In the genomic region with DNA sequence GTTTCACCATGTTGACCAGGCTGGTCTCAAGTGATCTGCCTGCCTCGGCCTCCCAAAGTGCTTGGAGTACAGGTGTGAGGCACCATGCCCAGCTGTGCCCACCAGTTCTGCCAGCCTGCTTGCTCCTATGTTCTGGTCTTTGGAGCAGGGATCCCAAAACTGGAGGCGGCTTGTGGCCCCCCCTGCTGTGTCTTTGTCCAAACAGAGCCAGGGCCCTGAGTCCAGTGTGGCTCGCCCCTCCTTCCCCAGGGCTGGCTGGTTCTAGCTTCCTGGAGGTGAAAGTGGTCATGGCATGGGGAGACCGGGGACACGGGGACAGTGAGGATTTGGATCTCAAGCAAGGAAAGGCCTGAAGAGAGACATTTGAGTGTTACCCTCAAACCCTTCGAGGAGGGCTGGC, we compare ENCODE assay signal across 23 cellular contexts. TPM values are rescaled to one million over a fixed set of nuclear protein-coding genes. Genes with fewer than 3 reads are reported as not detected.
A peak's percentile ranks its signal among the peaks of the same experiment; 100 is the strongest.
DNase-seq lines count a peak whose midpoint lies in the region; ATAC-seq, FAIRE-seq and TF ChIP-seq lines count a peak whose summit lies in the region.
"Had no signal": no experiment of that assay in that cellular context is flagged by ENCODE, and none has a peak within 500 bp of the region (broad histone marks: within the 10 kb centered on the region; RNA-seq: fewer than 3 reads in every experiment).

No MANE protein-coding gene starts in this region.

- H3K27ac ChIP-seq in HepG2 (ENCODE audit: extremely low read length, insufficient read depth, low read length) (no peak overlapping the region), right lobe of liver (no peak overlapping the region), VCaP (peak overlapping the region; percentile 87), muscle layer of colon (ENCODE audit: low read depth, low read length) (peak overlapping the region; percentile 12)
- H3K27ac ChIP-seq: GM23248 had no signal

- TF ChIP-seq EP300 in HepG2 (IDR thresholded peaks at IDR 0.05; ENCODE audit: low read depth in 2 of 2, low read length in 2 of 2), result no peak
- TF ChIP-seq EP300 in HepG2 (CRISPR knock-in tag; IDR thresholded peaks at IDR 0.05; ENCODE audit: borderline replicate concordance), result no peak

- TF ChIP-seq RAD21 in HepG2 (CRISPR knock-in tag; IDR thresholded peaks at IDR 0.05), result no peak

- H3K4me1 ChIP-seq in HepG2 (ENCODE audit: insufficient read depth, low read length) (peaks cover 30% of the 10 kb centered on the region), right lobe of liver (peaks cover 0 to 4% (median 0%) of the 10 kb centered on the region in 4 donors), muscle layer of colon (ENCODE audit: insufficient read depth, low read length) (peaks cover 13% of the 10 kb centered on the region)

- in situ Hi-C loops in HepG2 (cut with HindIII; ENCODE audit: extremely low pct_ligation_motif_present, low pct_unique_long_range_greater_than_20kb), result loop anchor here (5.0 kb wide), 1 partner anchor 37 kb away; no protein-coding TSS in a partner anchor

- peaks cover 5% of the 10 kb centered on the region for H3K36me3 Mint-ChIP-seq in activated T-helper 17 cell treated with anti-CD3 and anti-CD28 coated beads, Interleukin-2, amount 50 U/mL, for 72 hours (ENCODE audit: low read depth)
- H3K36me3 Mint-ChIP-seq: CD4-positive, CD25-positive, alpha-beta regulatory T cell had no signal

- H3K4me3 ChIP-seq in HepG2 (replicated peaks in 1 of 3; ENCODE audit: insufficient read depth in 1 of 3, low read depth in 2 of 3, low read length in 3 of 3), result no peak overlapping the region
- H3K4me3 ChIP-seq in right lobe of liver, result no peak overlapping the region
- H3K4me3 ChIP-seq in muscle layer of colon (ENCODE audit: low read depth in 1 of 2, low read length in 2 of 2), result no peak overlapping the region
- H3K4me3 ChIP-seq: GM23248, HAP-1 had no signal

- H3K4me3 Mint-ChIP-seq in activated T-helper 17 cell treated with anti-CD3 and anti-CD28 coated beads, Interleukin-2, amount 50 U/mL, for 72 hours, result no peak overlapping the region
- H3K4me3 Mint-ChIP-seq: B cell; CD4-positive, CD25-positive, alpha-beta regulatory T cell; CD8-positive, alpha-beta memory T cell; HFFc6 had no signal

- no peak overlapping the region for H3K27ac Mint-ChIP-seq in activated T-helper 17 cell treated with anti-CD3 and anti-CD28 coated beads, Interleukin-2, amount 50 U/mL, for 72 hours
- H3K27ac Mint-ChIP-seq: B cell, HFFc6 had no signal

- FAIRE-seq in HepG2 (lab: Jason Lieb, UNC), result no peak
- FAIRE-seq: GM12892, GM18507 had no signal

- no peaks in the 10 kb centered on the region for H3K9me3 Mint-ChIP-seq in activated T-helper 17 cell treated with anti-CD3 and anti-CD28 coated beads, Interleukin-2, amount 50 U/mL, for 72 hours
- H3K9me3 Mint-ChIP-seq: CD4-positive, CD25-positive, alpha-beta regulatory T cell; CD8-positive, alpha-beta memory T cell; HFFc6 had no signal

- TF ChIP-seq POLR2A in HepG2 (IDR thresholded peaks at IDR 0.05; ENCODE audit: insufficient read depth in 1 of 2, low read depth in 2 of 2, low read length in 2 of 2) (no peak), right lobe of liver (IDR thresholded peaks at IDR 0.05) (no peak)

- H3K36me3 ChIP-seq in HepG2 (replicated peaks in 1 of 2; ENCODE audit: control insufficient read depth in 1 of 2, insufficient read depth in 2 of 2, low read length in 2 of 2) (no peaks in the 10 kb centered on the region), right lobe of liver (no peaks in the 10 kb centered on the region), muscle layer of colon (ENCODE audit: insufficient read depth, low read length) (peaks cover 6% of the 10 kb centered on the region)

- H3K9ac ChIP-seq in HepG2 (ENCODE audit: insufficient read depth, low read depth, low read length) (no peak overlapping the region), muscle layer of colon (ENCODE audit: low read length) (no peak overlapping the region)
- H3K9ac ChIP-seq: GM23248 had no signal

- H3K79me2 ChIP-seq in HepG2 (ENCODE audit: insufficient read depth, low read length), result no peaks in the 10 kb centered on the region

- intact Hi-C loops in HepG2 (cut with micrococcal nuclease; ENCODE audit: unreplicated experiment) (loop anchor here (2.0 kb wide), 1 partner anchor 32 kb away; no protein-coding TSS in a partner anchor), right lobe of liver (cut with DNase I) (loop anchor here in 1 of 2 donors (5.0 kb wide), 1 partner anchor 207 kb away; no protein-coding TSS in a partner anchor)

- no peaks in the 10 kb centered on the region for H3K27me3 Mint-ChIP-seq in activated T-helper 17 cell treated with anti-CD3 and anti-CD28 coated beads, Interleukin-2, amount 50 U/mL, for 72 hours
- H3K27me3 Mint-ChIP-seq: B cell; CD4-positive, CD25-positive, alpha-beta regulatory T cell had no signal

- no peak overlapping the region for H2AFZ ChIP-seq in HepG2 (ENCODE audit: low read length)
- H2AFZ ChIP-seq: GM23248 had no signal

- WGBS in HepG2 (ENCODE audit: low lambda C conversion rate), result 93% methylated on average over 4 of the region's 6 CpGs
- whole genome bisulfite sequencing in right lobe of liver (ENCODE audit: insufficient coverage, low coverage, low lambda C conversion rate, missing lambda C conversion rate), result 50% methylated on average over 1 of the region's 6 CpGs

- TF ChIP-seq CTCF in HepG2 (CRISPR knock-in tag; IDR thresholded peaks at IDR 0.05), result no peak
- no peak for TF ChIP-seq CTCF in right lobe of liver (IDR thresholded peaks at IDR 0.05)
- no peak for TF ChIP-seq CTCF in VCaP (conservative IDR thresholded peaks at IDR 0.05)

- H4K20me1 ChIP-seq in HepG2 (ENCODE audit: insufficient read depth, low read length), result no peaks in the 10 kb centered on the region

- H3K9me3 ChIP-seq in HepG2 (ENCODE audit: low read length) (no peaks in the 10 kb centered on the region), right lobe of liver (no peaks in the 10 kb centered on the region), muscle layer of colon (ENCODE audit: low read length) (no peaks in the 10 kb centered on the region)
- H3K9me3 ChIP-seq: HAP-1 had no signal

- CTCF ChIA-PET in HepG2 (lab: Yijun Ruan, JAX; ENCODE audit: low intra/inter-chr PET ratio, low total read pairs), result interaction anchor here (2.2 kb wide), 1 partner anchor 31 kb away, joined by 19 read pairs; no protein-coding TSS in a partner anchor

- H3K27me3 ChIP-seq in HepG2 (ENCODE audit: control insufficient read depth in 1 of 2, insufficient read depth in 2 of 2, low read length in 2 of 2) (no peaks in the 10 kb centered on the region), right lobe of liver (no peaks in the 10 kb centered on the region), muscle layer of colon (ENCODE audit: control insufficient read depth in 1 of 2, insufficient read depth in 2 of 2, low read length in 2 of 2) (no peaks in the 10 kb centered on the region)

- POLR2A ChIA-PET in HepG2 (lab: Yijun Ruan, JAX), result no interaction called here

- no TSS peak for BruUV-seq in HepG2 (replicated peaks; lab: Mats Ljungman, UMichigan)

- H3K4me2 ChIP-seq in HepG2 (ENCODE audit: low read depth, low read length), result no peak overlapping the region

- no peak for DNase-seq in HepG2 (ENCODE audit: low spot score)
- no peak for DNase-seq in right lobe of liver
- DNase-seq in GF-D8 (lab: John Stamatoyannopoulos, UW), result no peak
- DNase-seq in stimulated activated naive CD4-positive, alpha-beta T cell treated with Interleukin-2 at 50 U/mL for 16 hours (lab: John Stamatoyannopoulos, UW), result no peak
- DNase-seq: 8988T; C1 segment of cervical spinal cord; CD4-positive, CD25-positive, alpha-beta regulatory T cell; CD8-positive, alpha-beta memory T cell; COR-L47; DMS 273 treated with DMSO at 0.1 percent for 48 hours; DMS53; DND-41; EL; GM23248; HFFc6 had no signal

- H3K4me1 Mint-ChIP-seq in activated T-helper 17 cell treated with anti-CD3 and anti-CD28 coated beads, Interleukin-2, amount 50 U/mL, for 72 hours, result peaks cover 8% of the 10 kb centered on the region

- ATAC-seq in HepG2, result no peak
- ATAC-seq in right lobe of liver, result no peak
- no peak for ATAC-seq in activated T-helper 17 cell treated with anti-CD3 and anti-CD28 coated beads, Interleukin-2, amount 50 U/mL, for 72 hours (replicated peaks)

RNA-seq across cellular contexts. Expression of gene TINCR, which starts 11.5 kb away (rescaled TPM):
- total RNA-seq in HepG2 (2016; rRNA removed; fragmentation: Illumina TruSeq; extraction: Trizol), result 0.04 and 0.33 TPM in 2 replicates
- not detected in 2 replicates for total RNA-seq in HepG2 (2016; cell fraction: cytosol; rRNA removed; fragmentation: Illumina TruSeq; extraction: Trizol; ENCODE audit: low read depth)
- 0.28 and 0.39 TPM in 2 replicates for total RNA-seq in HepG2 (2016; cell fraction: insoluble cytoplasmic fraction; rRNA removed; fragmentation: Illumina TruSeq; extraction: Trizol)
- 0.07 TPM in 1 of 2 replicates, not detected in the other for total RNA-seq in HepG2 (2016; cell fraction: membrane; rRNA removed; fragmentation: Illumina TruSeq; extraction: Trizol)
- 0.09 TPM in 1 of 2 replicates, not detected in the other for total RNA-seq in HepG2 (2016; cell fraction: nucleus; rRNA removed; fragmentation: Illumina TruSeq; extraction: Trizol)
- 0.17 and 0.30 TPM in 2 replicates for polyA plus RNA-seq in HepG2 (2011; rRNA removed)
- 0.15 and 0.22 TPM in 2 replicates for polyA plus RNA-seq in HepG2 (2011; cell fraction: cytosol; rRNA removed)
- 0.53 and 0.68 TPM in 2 replicates for polyA plus RNA-seq in HepG2 (2011; cell fraction: nucleus; rRNA removed)
- polyA plus RNA-seq in HepG2 (2012), result 0.08 and 0.59 TPM in 2 replicates
- 0.03 and 0.40 TPM in 2 replicates for polyA plus RNA-seq in HepG2 (2016; cell fraction: cytosol; fragmentation: Illumina TruSeq; extraction: Trizol; ENCODE audit: low read depth)
- polyA plus RNA-seq in HepG2 (2016; cell fraction: insoluble cytoplasmic fraction; fragmentation: Illumina TruSeq; extraction: Trizol; ENCODE audit: low read depth), result 0.17 TPM in 1 of 2 replicates, not detected in the other
- polyA plus RNA-seq in HepG2 (2016; cell fraction: membrane; fragmentation: Illumina TruSeq; extraction: Trizol; ENCODE audit: low read depth), result 0.12 and 0.14 TPM in 2 replicates
- 0.12 and 0.45 TPM in 2 replicates for polyA plus RNA-seq in HepG2 (2016; cell fraction: nucleus; fragmentation: Illumina TruSeq; extraction: Trizol; ENCODE audit: insufficient read depth, low read depth)
- 0.30 and 7.6 TPM in 2 replicates for polyA minus RNA-seq in HepG2 (2011; rRNA and poly(A)+ RNA removed; ENCODE audit: low replicate concordance)
- polyA minus RNA-seq in HepG2 (2011; cell fraction: cytosol; rRNA and poly(A)+ RNA removed), result not detected in 2 replicates
- polyA minus RNA-seq in HepG2 (2011; cell fraction: nucleus; rRNA and poly(A)+ RNA removed), result 0.62 TPM in 1 of 2 replicates, not detected in the other
- under 1 TPM in 1 of 6 experiments, not detected in 5; 0.44 TPM for total RNA-seq in right lobe of liver
- total RNA-seq in activated T-helper 17 cell treated with anti-CD3 and anti-CD28 coated beads, Interleukin-2, amount 50 U/mL, for 72 hours, result 1 to 10 TPM in 1 of 2 donors, under 1 TPM in 1; 0.48 to 2.4 TPM
- total RNA-seq: G401 had no signal
- polyA plus RNA-seq: CD4-positive, CD25-positive, alpha-beta regulatory T cell; GM23248 had no signal

RNA-seq across cellular contexts. Expression of gene SAFB2, which starts 43.3 kb away (rescaled TPM):
- total RNA-seq in HepG2 (2016; rRNA removed; fragmentation: Illumina TruSeq; extraction: Trizol), result 22.9 and 31.5 TPM in 2 replicates
- total RNA-seq in HepG2 (2016; cell fraction: cytosol; rRNA removed; fragmentation: Illumina TruSeq; extraction: Trizol; ENCODE audit: low read depth), result 28.6 and 30.0 TPM in 2 replicates
- 16.7 and 28.5 TPM in 2 replicates for total RNA-seq in HepG2 (2016; cell fraction: insoluble cytoplasmic fraction; rRNA removed; fragmentation: Illumina TruSeq; extraction: Trizol)
- 18.7 and 21.5 TPM in 2 replicates for total RNA-seq in HepG2 (2016; cell fraction: membrane; rRNA removed; fragmentation: Illumina TruSeq; extraction: Trizol)
- total RNA-seq in HepG2 (2016; cell fraction: nucleus; rRNA removed; fragmentation: Illumina TruSeq; extraction: Trizol), result 38.9 and 43.4 TPM in 2 replicates
- polyA plus RNA-seq in HepG2 (2011; rRNA removed), result 11.2 and 16.8 TPM in 2 replicates
- 4.4 and 7.8 TPM in 2 replicates for polyA plus RNA-seq in HepG2 (2011; cell fraction: cytosol; rRNA removed)
- 123 and 130 TPM in 2 replicates for polyA plus RNA-seq in HepG2 (2011; cell fraction: nucleus; rRNA removed)
- polyA plus RNA-seq in HepG2 (2012), result 34.2 and 41.5 TPM in 2 replicates
- polyA plus RNA-seq in HepG2 (2016; cell fraction: cytosol; fragmentation: Illumina TruSeq; extraction: Trizol; ENCODE audit: low read depth), result 7.4 and 9.0 TPM in 2 replicates
- 37.3 and 38.4 TPM in 2 replicates for polyA plus RNA-seq in HepG2 (2016; cell fraction: insoluble cytoplasmic fraction; fragmentation: Illumina TruSeq; extraction: Trizol; ENCODE audit: low read depth)
- polyA plus RNA-seq in HepG2 (2016; cell fraction: membrane; fragmentation: Illumina TruSeq; extraction: Trizol; ENCODE audit: low read depth), result 8.7 and 10.4 TPM in 2 replicates
- polyA plus RNA-seq in HepG2 (2016; cell fraction: nucleus; fragmentation: Illumina TruSeq; extraction: Trizol; ENCODE audit: insufficient read depth, low read depth), result 110 and 111 TPM in 2 replicates
- polyA minus RNA-seq in HepG2 (2011; rRNA and poly(A)+ RNA removed; ENCODE audit: low replicate concordance), result 14.4 and 17.7 TPM in 2 replicates
- polyA minus RNA-seq in HepG2 (2011; cell fraction: cytosol; rRNA and poly(A)+ RNA removed), result 7.1 and 9.7 TPM in 2 replicates
- 82.5 and 91.5 TPM in 2 replicates for polyA minus RNA-seq in HepG2 (2011; cell fraction: nucleus; rRNA and poly(A)+ RNA removed)
- total RNA-seq in right lobe of liver, result 10 to 100 TPM; 16.9 to 48.9 (median 41.7) TPM
- 100 to 1,000 TPM; 126 to 159 TPM for total RNA-seq in activated T-helper 17 cell treated with anti-CD3 and anti-CD28 coated beads, Interleukin-2, amount 50 U/mL, for 72 hours

RNA-seq across cellular contexts. Expression of gene SAFB, which starts 43.6 kb away (rescaled TPM):
- total RNA-seq in HepG2 (2016; rRNA removed; fragmentation: Illumina TruSeq; extraction: Trizol), result 28.4 and 43.4 TPM in 2 replicates
- total RNA-seq in HepG2 (2016; cell fraction: cytosol; rRNA removed; fragmentation: Illumina TruSeq; extraction: Trizol; ENCODE audit: low read depth), result 14.7 and 17.5 TPM in 2 replicates
- 31.2 and 39.6 TPM in 2 replicates for total RNA-seq in HepG2 (2016; cell fraction: insoluble cytoplasmic fraction; rRNA removed; fragmentation: Illumina TruSeq; extraction: Trizol)
- 15.8 and 15.9 TPM in 2 replicates for total RNA-seq in HepG2 (2016; cell fraction: membrane; rRNA removed; fragmentation: Illumina TruSeq; extraction: Trizol)
- 52.0 and 55.7 TPM in 2 replicates for total RNA-seq in HepG2 (2016; cell fraction: nucleus; rRNA removed; fragmentation: Illumina TruSeq; extraction: Trizol)
- 21.0 and 27.2 TPM in 2 replicates for polyA plus RNA-seq in HepG2 (2011; rRNA removed)
- polyA plus RNA-seq in HepG2 (2011; cell fraction: cytosol; rRNA removed), result 25.0 and 48.1 TPM in 2 replicates
- polyA plus RNA-seq in HepG2 (2011; cell fraction: nucleus; rRNA removed), result 153 and 157 TPM in 2 replicates
- 55.4 and 72.9 TPM in 2 replicates for polyA plus RNA-seq in HepG2 (2012)
- 3.6 and 3.8 TPM in 2 replicates for polyA plus RNA-seq in HepG2 (2016; cell fraction: cytosol; fragmentation: Illumina TruSeq; extraction: Trizol; ENCODE audit: low read depth)
- polyA plus RNA-seq in HepG2 (2016; cell fraction: insoluble cytoplasmic fraction; fragmentation: Illumina TruSeq; extraction: Trizol; ENCODE audit: low read depth), result 67.5 and 86.2 TPM in 2 replicates
- 6.0 and 7.3 TPM in 2 replicates for polyA plus RNA-seq in HepG2 (2016; cell fraction: membrane; fragmentation: Illumina TruSeq; extraction: Trizol; ENCODE audit: low read depth)
- polyA plus RNA-seq in HepG2 (2016; cell fraction: nucleus; fragmentation: Illumina TruSeq; extraction: Trizol; ENCODE audit: insufficient read depth, low read depth), result 107 and 108 TPM in 2 replicates
- 19.3 and 26.4 TPM in 2 replicates for polyA minus RNA-seq in HepG2 (2011; rRNA and poly(A)+ RNA removed; ENCODE audit: low replicate concordance)
- 31.4 and 31.7 TPM in 2 replicates for polyA minus RNA-seq in HepG2 (2011; cell fraction: cytosol; rRNA and poly(A)+ RNA removed)
- 66.7 and 69.6 TPM in 2 replicates for polyA minus RNA-seq in HepG2 (2011; cell fraction: nucleus; rRNA and poly(A)+ RNA removed)
- total RNA-seq in right lobe of liver, result 10 to 100 TPM; 31.2 to 45.7 (median 32.8) TPM
- total RNA-seq in activated T-helper 17 cell treated with anti-CD3 and anti-CD28 coated beads, Interleukin-2, amount 50 U/mL, for 72 hours, result 100 to 1,000 TPM; 119 to 124 TPM

Comparison
In these comparisons a context has a peak if more than half of its experiments do, and no peak if none do; other contexts are left out.
1. H3K27ac ChIP-seq: peak in VCaP (single experiment) and muscle layer of colon (single experiment); none in HepG2 (single experiment) and right lobe of liver (0 of 3).